In genomic region chr22:29307658-29308147, GRCh38 we compare ENCODE assay signal across 1 cellular context.
TF ChIP-seq lines count a peak whose summit lies in the region.

No MANE protein-coding gene starts in this region.

TF ChIP-seq in endothelial cell of umbilical vein, 7 proteins besides CTCF, POLR2A, EP300 and RAD21 (continued from another document):
- TF ChIP-seq MYC (IDR thresholded peaks at IDR 0.05; ENCODE audit: low read depth, low read length) = no peak
- TF ChIP-seq GATA2 (IDR thresholded peaks at IDR 0.05; ENCODE audit: insufficient read depth, insufficient read length, low read depth, low read length) = no peak
- TF ChIP-seq EZH2 (IDR thresholded peaks at IDR 0.05; ENCODE audit: borderline replicate concordance, low read depth, low read length, severe bottlenecking) = no peak
- TF ChIP-seq MAX (IDR thresholded peaks at IDR 0.05; ENCODE audit: insufficient read depth, insufficient read length) = no peak
- TF ChIP-seq FOS (IDR thresholded peaks at IDR 0.05; ENCODE audit: borderline replicate concordance, insufficient read depth, low read length) = no peak
